ENCODE assay signal across 30 cellular contexts in genomic region chr12:4392223-4392742, GRCh38. TPM values are rescaled to one million over a fixed set of nuclear protein-coding genes. Genes with fewer than 3 reads are reported as not detected.
DNase-seq lines count a peak whose midpoint lies in the region; ATAC-seq, FAIRE-seq and TF ChIP-seq lines count a peak whose summit lies in the region.
"Had no signal": no experiment of that assay in that cellular context is flagged by ENCODE, and none has a peak within 500 bp of the region (broad histone marks: within the 10 kb centered on the region; RNA-seq: fewer than 3 reads in every experiment).

No MANE protein-coding gene starts in this region.

- no peak for ATAC-seq in HepG2
- ATAC-seq: foreskin keratinocyte had no signal

- CTCF ChIA-PET in HepG2 (lab: Yijun Ruan, JAX; ENCODE audit: low intra/inter-chr PET ratio, low total read pairs) (no interaction called here), OCI-LY7 (lab: Charles Lee; ENCODE audit: unreplicated experiment) (no interaction called here)

- H3K9me2 ChIP-seq in OCI-LY7 (ENCODE audit: insufficient read depth, low read length), result no peaks in the 10 kb centered on the region

- H3K27ac ChIP-seq in liver (ENCODE audit: low read depth in 1 of 2, low read length in 2 of 2) (no peak overlapping the region), HepG2 (ENCODE audit: extremely low read length, insufficient read depth, low read length) (no peak overlapping the region), OCI-LY7 (ENCODE audit: low read depth, low read length, poor library complexity, severe bottlenecking) (no peak overlapping the region)
- H3K27ac ChIP-seq: foreskin keratinocyte, GM23248, stomach, transverse colon had no signal

- H2AFZ ChIP-seq in HepG2 (ENCODE audit: low read length) (no peak overlapping the region), OCI-LY7 (ENCODE audit: low read length) (no peak overlapping the region)
- H2AFZ ChIP-seq: GM23248 had no signal

- DNase-seq in HepG2 (ENCODE audit: low spot score), result no peak
- peak; percentile 57 for DNase-seq in dermis microvascular lymphatic vessel endothelial cell (ENCODE audit: low read depth in 2 of 2)
- peak; percentile 66 to 73 for DNase-seq in lung microvascular endothelial cell (ENCODE audit: low read depth in 2 of 2)
- DNase-seq in OCI-LY7 (ENCODE audit: low spot score), result no peak
- DNase-seq in occipital lobe (lab: John Stamatoyannopoulos, UW), result no peak
- no peak for DNase-seq in activated CD4-positive, alpha-beta T cell treated with anti-CD3 and anti-CD28 coated beads for 48 hours
- no peak for DNase-seq in NCI-H2196 treated with DMSO at 0.1 percent for 48 hours (lab: John Stamatoyannopoulos, UW; ENCODE audit: unreplicated experiment)
- DNase-seq: activated CD4-positive, alpha-beta memory T cell treated with anti-CD3 and anti-CD28 coated beads, Interleukin-2, amount 10 ng/mL, durations not matched to agents 7 days and 5 days; activated CD4-positive, CD25-positive, alpha-beta regulatory T cell; activated naive CD4-positive, alpha-beta T cell treated with anti-CD3 and anti-CD28 coated beads for 36 hours; activated T-cell treated with anti-CD3 and anti-CD28 coated beads, Interleukin-2, amount 50 U/mL, for 48 hours; anterior cingulate cortex; C1 segment of cervical spinal cord; EL; foreskin keratinocyte; GM23248; mesenchymal stem cell; MV-4-11; NCI-H1694 treated with DMSO at 0.1 percent for 48 hours; NCI-H2171 treated with DMSO at 0.1 percent for 48 hours; NCI-H526 treated with DMSO at 0.1 percent for 48 hours; stimulated activated CD4-positive, alpha-beta T cell treated with anti-CD3 and anti-CD28 coated beads, Interleukin-4, amount 100 ng/mL, for 24 hours; stomach; transverse colon had no signal

- H3K9ac ChIP-seq in liver (ENCODE audit: low read depth in 1 of 2, low read length in 2 of 2) (no peak overlapping the region), HepG2 (ENCODE audit: insufficient read depth, low read depth, low read length) (no peak overlapping the region)
- H3K9ac ChIP-seq: GM23248 had no signal

- no peak for FAIRE-seq in HepG2 (lab: Jason Lieb, UNC)
- FAIRE-seq: keratinocyte had no signal

- H3K9me3 ChIP-seq in liver (ENCODE audit: control insufficient read depth in 4 of 4, low read length in 3 of 4) (no peaks in the 10 kb centered on the region), HepG2 (ENCODE audit: low read length) (no peaks in the 10 kb centered on the region), OCI-LY7 (ENCODE audit: low read length) (no peaks in the 10 kb centered on the region)
- H3K9me3 ChIP-seq: stomach, transverse colon had no signal

- no peaks in the 10 kb centered on the region for H3K36me3 ChIP-seq in liver (ENCODE audit: control insufficient read depth in 4 of 4, insufficient read depth in 3 of 4, low read depth in 1 of 4, low read length in 3 of 4)
- no peaks in the 10 kb centered on the region for H3K36me3 ChIP-seq in HepG2 (replicated peaks in 1 of 2; ENCODE audit: control insufficient read depth in 1 of 2, insufficient read depth in 2 of 2, low read length in 2 of 2)
- H3K36me3 ChIP-seq in OCI-LY7 (ENCODE audit: insufficient read depth, low read length), result no peaks in the 10 kb centered on the region
- H3K36me3 ChIP-seq: stomach, transverse colon had no signal

- H3K79me2 ChIP-seq in HepG2 (ENCODE audit: insufficient read depth, low read length) (no peaks in the 10 kb centered on the region), OCI-LY7 (ENCODE audit: insufficient read depth, low read depth, low read length) (no peaks in the 10 kb centered on the region)

- H3K4me2 ChIP-seq in HepG2 (ENCODE audit: low read depth, low read length), result no peak overlapping the region
- no peak overlapping the region for H3K4me2 ChIP-seq in OCI-LY7 (ENCODE audit: low read length)

- H4K20me1 ChIP-seq in HepG2 (ENCODE audit: insufficient read depth, low read length) (no peaks in the 10 kb centered on the region), OCI-LY7 (ENCODE audit: insufficient read depth, low read length) (no peaks in the 10 kb centered on the region)

- TF ChIP-seq EP300 in HepG2 (IDR thresholded peaks at IDR 0.05; ENCODE audit: low read depth in 2 of 2, low read length in 2 of 2) (no peak), HepG2 (CRISPR knock-in tag; IDR thresholded peaks at IDR 0.05; ENCODE audit: borderline replicate concordance) (no peak)

- TF ChIP-seq RAD21 in liver (IDR thresholded peaks at IDR 0.05) (no peak), HepG2 (CRISPR knock-in tag; IDR thresholded peaks at IDR 0.05) (no peak)

- H3K4me3 ChIP-seq in liver (ENCODE audit: low read depth in 1 of 3, low read length in 3 of 3) (no peak overlapping the region), HepG2 (replicated peaks in 1 of 3; ENCODE audit: insufficient read depth in 1 of 3, low read depth in 2 of 3, low read length in 3 of 3) (no peak overlapping the region), OCI-LY7 (ENCODE audit: low read depth, low read length, poor library complexity, severe bottlenecking) (no peak overlapping the region)
- H3K4me3 ChIP-seq: GM23248, stomach, transverse colon had no signal

- H3K27me3 ChIP-seq in liver (ENCODE audit: control insufficient read depth in 4 of 4, insufficient read depth in 4 of 4, low read length in 3 of 4), result peaks cover 0 to 8% (median 2%) of the 10 kb centered on the region in 4 donors
- H3K27me3 ChIP-seq in HepG2 (ENCODE audit: control insufficient read depth in 1 of 2, insufficient read depth in 2 of 2, low read length in 2 of 2), result peaks cover 0 to 36% of the 10 kb centered on the region in 2 experiments
- H3K27me3 ChIP-seq: foreskin keratinocyte, transverse colon had no signal

- BruUV-seq in HepG2 (replicated peaks; lab: Mats Ljungman, UMichigan), result no TSS peak
- no TSS peak for BruUV-seq in OCI-LY7 (replicated peaks; lab: Mats Ljungman, UMichigan)

- in situ Hi-C loops in HepG2 (cut with HindIII; ENCODE audit: extremely low pct_ligation_motif_present, low pct_unique_long_range_greater_than_20kb), result no loop called here

- no peak for TF ChIP-seq POLR2A in HepG2 (IDR thresholded peaks at IDR 0.05; ENCODE audit: insufficient read depth in 1 of 2, low read depth in 2 of 2, low read length in 2 of 2)

- no peaks in the 10 kb centered on the region for H3K4me1 ChIP-seq in liver (ENCODE audit: control insufficient read depth in 4 of 4, insufficient read depth in 4 of 4, low read length in 3 of 4)
- no peaks in the 10 kb centered on the region for H3K4me1 ChIP-seq in HepG2 (ENCODE audit: insufficient read depth, low read length)
- H3K4me1 ChIP-seq in OCI-LY7 (ENCODE audit: insufficient read depth, low read length, poor library complexity, severe bottlenecking), result no peaks in the 10 kb centered on the region
- H3K4me1 ChIP-seq: foreskin keratinocyte, stomach, transverse colon had no signal

- TF ChIP-seq CTCF in liver (IDR thresholded peaks at IDR 0.05; ENCODE audit: low read depth, low read length, missing input control) (no peak), HepG2 (CRISPR knock-in tag; IDR thresholded peaks at IDR 0.05) (no peak), OCI-LY7 (conservative IDR thresholded peaks at IDR 0.05; ENCODE audit: low read length) (no peak)

- POLR2A ChIA-PET in HepG2 (lab: Yijun Ruan, JAX), result no interaction called here
- POLR2A ChIA-PET in OCI-LY7 (lab: Charles Lee), result no interaction called here

- 48% methylated on average over 15 of the region's 15 CpGs for WGBS in liver
- 4% methylated on average over 8 of the region's 15 CpGs for WGBS in HepG2 (ENCODE audit: low lambda C conversion rate)

- intact Hi-C loops in HepG2 (cut with micrococcal nuclease; ENCODE audit: unreplicated experiment) (no loop called here), OCI-LY7 (cut with micrococcal nuclease; ENCODE audit: unreplicated experiment) (no loop called here)

RNA-seq across cellular contexts. Expression of gene FGF23, which starts 12.8 kb away (rescaled TPM):
- total RNA-seq in liver (under 1 TPM in 1 of 2 donors, not detected in 1; 0.47 TPM), HepG2 (2016; rRNA removed; fragmentation: Illumina TruSeq; extraction: Trizol) (not detected in 2 replicates), dermis microvascular lymphatic vessel endothelial cell (under 0.01 TPM in 1 of 2 replicates, not detected in the other), lung microvascular endothelial cell (not detected in 2 replicates), OCI-LY7 (2022) (not detected in 2 replicates), occipital lobe (not detected)
- polyA plus RNA-seq in liver (under 1 TPM; 0.10 to 0.83 TPM), HepG2 (2011; rRNA removed) (not detected in 2 replicates)
- total RNA-seq in HepG2 (2016; cell fraction: cytosol; rRNA removed; fragmentation: Illumina TruSeq; extraction: Trizol; ENCODE audit: low read depth), result not detected in 2 replicates
- total RNA-seq in HepG2 (2016; cell fraction: insoluble cytoplasmic fraction; rRNA removed; fragmentation: Illumina TruSeq; extraction: Trizol), result not detected in 2 replicates
- total RNA-seq in HepG2 (2016; cell fraction: membrane; rRNA removed; fragmentation: Illumina TruSeq; extraction: Trizol), result not detected in 2 replicates
- not detected in 2 replicates for total RNA-seq in HepG2 (2016; cell fraction: nucleus; rRNA removed; fragmentation: Illumina TruSeq; extraction: Trizol)
- polyA plus RNA-seq in HepG2 (2011; cell fraction: cytosol; rRNA removed), result 0.01 TPM in 1 of 2 replicates, not detected in the other
- not detected in 2 replicates for polyA plus RNA-seq in HepG2 (2011; cell fraction: nucleus; rRNA removed)
- polyA plus RNA-seq in HepG2 (2012), result not detected in 2 replicates
- not detected in 2 replicates for polyA plus RNA-seq in HepG2 (2016; cell fraction: cytosol; fragmentation: Illumina TruSeq; extraction: Trizol; ENCODE audit: low read depth)
- polyA plus RNA-seq in HepG2 (2016; cell fraction: insoluble cytoplasmic fraction; fragmentation: Illumina TruSeq; extraction: Trizol; ENCODE audit: low read depth), result not detected in 2 replicates
- not detected in 2 replicates for polyA plus RNA-seq in HepG2 (2016; cell fraction: membrane; fragmentation: Illumina TruSeq; extraction: Trizol; ENCODE audit: low read depth)
- polyA plus RNA-seq in HepG2 (2016; cell fraction: nucleus; fragmentation: Illumina TruSeq; extraction: Trizol; ENCODE audit: insufficient read depth, low read depth), result not detected in 2 replicates
- not detected in 2 replicates for polyA minus RNA-seq in HepG2 (2011; rRNA and poly(A)+ RNA removed; ENCODE audit: low replicate concordance)
- polyA minus RNA-seq in HepG2 (2011; cell fraction: cytosol; rRNA and poly(A)+ RNA removed), result not detected in 2 replicates
- polyA minus RNA-seq in HepG2 (2011; cell fraction: nucleus; rRNA and poly(A)+ RNA removed), result not detected in 2 replicates
- 0.16 TPM in 1 of 2 replicates, not detected in the other for total RNA-seq in OCI-LY7 (2014; rRNA removed; shearing (Covaris generic))
- total RNA-seq: A673; activated CD4-positive, alpha-beta memory T cell treated with anti-CD3 and anti-CD28 coated beads, Interleukin-2, amount 10 ng/mL, durations not matched to agents 7 days and 5 days; activated naive CD4-positive, alpha-beta T cell treated with anti-CD3 and anti-CD28 coated beads for 36 hours; foreskin keratinocyte; GM23248; osteoblast; renal cortical epithelial cell; stomach; transverse colon had no signal
- polyA plus RNA-seq: esophagus, foreskin keratinocyte, GM23248, keratinocyte, stomach had no signal

RNA-seq across cellular contexts. Expression of gene FGF6, which starts 53.3 kb away (rescaled TPM):
- total RNA-seq in liver, result not detected
- polyA plus RNA-seq in liver, result not detected
- total RNA-seq in HepG2 (2016; rRNA removed; fragmentation: Illumina TruSeq; extraction: Trizol), result not detected in 2 replicates
- not detected in 2 replicates for total RNA-seq in HepG2 (2016; cell fraction: cytosol; rRNA removed; fragmentation: Illumina TruSeq; extraction: Trizol; ENCODE audit: low read depth)
- total RNA-seq in HepG2 (2016; cell fraction: insoluble cytoplasmic fraction; rRNA removed; fragmentation: Illumina TruSeq; extraction: Trizol), result not detected in 2 replicates
- total RNA-seq in HepG2 (2016; cell fraction: membrane; rRNA removed; fragmentation: Illumina TruSeq; extraction: Trizol), result not detected in 2 replicates
- not detected in 2 replicates for total RNA-seq in HepG2 (2016; cell fraction: nucleus; rRNA removed; fragmentation: Illumina TruSeq; extraction: Trizol)
- not detected in 2 replicates for polyA plus RNA-seq in HepG2 (2011; rRNA removed)
- polyA plus RNA-seq in HepG2 (2011; cell fraction: cytosol; rRNA removed), result not detected in 2 replicates
- polyA plus RNA-seq in HepG2 (2011; cell fraction: nucleus; rRNA removed), result not detected in 2 replicates
- polyA plus RNA-seq in HepG2 (2012), result not detected in 2 replicates
- polyA plus RNA-seq in HepG2 (2016; cell fraction: cytosol; fragmentation: Illumina TruSeq; extraction: Trizol; ENCODE audit: low read depth), result not detected in 2 replicates
- polyA plus RNA-seq in HepG2 (2016; cell fraction: insoluble cytoplasmic fraction; fragmentation: Illumina TruSeq; extraction: Trizol; ENCODE audit: low read depth), result not detected in 2 replicates
- not detected in 2 replicates for polyA plus RNA-seq in HepG2 (2016; cell fraction: membrane; fragmentation: Illumina TruSeq; extraction: Trizol; ENCODE audit: low read depth)
- not detected in 2 replicates for polyA plus RNA-seq in HepG2 (2016; cell fraction: nucleus; fragmentation: Illumina TruSeq; extraction: Trizol; ENCODE audit: insufficient read depth, low read depth)
- not detected in 2 replicates for polyA minus RNA-seq in HepG2 (2011; rRNA and poly(A)+ RNA removed; ENCODE audit: low replicate concordance)
- polyA minus RNA-seq in HepG2 (2011; cell fraction: cytosol; rRNA and poly(A)+ RNA removed), result not detected in 2 replicates
- not detected in 2 replicates for polyA minus RNA-seq in HepG2 (2011; cell fraction: nucleus; rRNA and poly(A)+ RNA removed)
- not detected in 2 replicates for total RNA-seq in dermis microvascular lymphatic vessel endothelial cell
- total RNA-seq in lung microvascular endothelial cell, result not detected in 2 replicates
- total RNA-seq in OCI-LY7 (2014; rRNA removed; shearing (Covaris generic)), result not detected in 2 replicates
- not detected in 2 replicates for total RNA-seq in OCI-LY7 (2022)
- total RNA-seq in occipital lobe, result not detected
- total RNA-seq: A673; activated CD4-positive, alpha-beta memory T cell treated with anti-CD3 and anti-CD28 coated beads, Interleukin-2, amount 10 ng/mL, durations not matched to agents 7 days and 5 days; activated naive CD4-positive, alpha-beta T cell treated with anti-CD3 and anti-CD28 coated beads for 36 hours; foreskin keratinocyte; GM23248; osteoblast; renal cortical epithelial cell; stomach; transverse colon had no signal
- polyA plus RNA-seq: esophagus, foreskin keratinocyte, GM23248, keratinocyte, stomach had no signal

Comparison
In these comparisons a context has a peak if more than half of its experiments do, and no peak if none do; other contexts are left out.
1. DNase-seq: peak in dermis microvascular lymphatic vessel endothelial cell (2 of 2) and lung microvascular endothelial cell (2 of 2); none in HepG2 (single experiment), OCI-LY7 (single experiment), occipital lobe (single experiment), activated CD4-positive, alpha-beta T cell treated with anti-CD3 and anti-CD28 coated beads for 48 hours (single experiment) and NCI-H2196 treated with DMSO at 0.1 percent for 48 hours (single experiment).